20 cellular contexts compared by ENCODE assay signal in the genomic region with DNA sequence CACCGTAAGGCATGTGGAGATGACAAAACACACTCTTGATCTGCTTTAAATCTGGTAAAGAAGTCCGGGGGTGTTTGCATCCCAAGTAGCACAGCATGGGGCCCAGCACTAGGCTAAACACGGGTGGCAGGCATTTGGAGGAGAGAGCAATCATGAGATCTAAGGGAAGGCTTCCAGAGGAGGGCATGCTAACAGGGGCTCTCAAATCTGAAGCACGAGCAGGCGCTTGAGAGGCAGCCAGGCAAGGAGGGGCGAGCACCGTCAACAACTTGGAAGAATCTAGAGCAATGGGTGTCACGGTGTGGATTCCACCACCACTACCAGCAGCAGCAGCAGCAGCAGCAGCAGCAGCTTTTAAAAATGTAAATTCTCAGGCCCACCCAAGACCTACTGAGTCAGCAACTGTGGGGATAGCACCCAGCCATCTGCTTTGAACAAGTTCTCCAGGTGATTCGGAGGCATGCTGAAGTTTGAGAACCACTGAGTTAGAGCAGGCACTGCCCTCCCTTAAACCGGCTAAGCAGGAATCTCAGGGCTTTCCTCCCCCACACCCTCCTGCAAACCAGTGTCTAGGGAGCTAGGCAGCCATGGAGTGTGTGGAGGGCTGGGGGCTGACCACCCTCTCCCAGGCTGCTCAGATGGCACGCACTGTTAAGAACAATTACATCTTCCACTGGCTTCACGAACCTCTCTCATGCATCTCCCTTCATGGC.
DNase-seq lines count a peak whose midpoint lies in the region; ATAC-seq and TF ChIP-seq lines count a peak whose summit lies in the region.
"Had no signal": no experiment of that assay in that cellular context is flagged by ENCODE, and none has a peak within 500 bp of the region (broad histone marks: within the 10 kb centered on the region; RNA-seq: fewer than 3 reads in every experiment).

No MANE protein-coding gene starts in this region.

- H3K4me1 Mint-ChIP-seq in activated CD4-positive, alpha-beta T cell treated with anti-CD3 and anti-CD28 coated beads, Interleukin-2, amount 10 ng/mL, durations not matched to agents 24 days and 14 days, result peaks cover 4% of the 10 kb centered on the region

- 68 to 77% (median 73%) methylated on average over 12 of the region's 12 CpGs for WGBS in heart left ventricle, 4 donors

- peak; percentile 56 to 62 for ATAC-seq in lower lobe of right lung
- peak; percentile 64 for ATAC-seq in upper lobe of right lung
- no peak for ATAC-seq in GM19463 (IDR thresholded peaks at IDR 0.05; ENCODE audit: unreplicated experiment)
- no peak for ATAC-seq in heart left ventricle
- ATAC-seq: CD8-positive, alpha-beta T cell; GM12878; K562 had no signal

- H3K9me3 ChIP-seq in lower lobe of right lung (no peaks in the 10 kb centered on the region), upper lobe of right lung (no peaks in the 10 kb centered on the region), heart left ventricle (no peaks in the 10 kb centered on the region)

- H3K4me1 ChIP-seq in lower lobe of right lung (no peaks in the 10 kb centered on the region), upper lobe of right lung (no peaks in the 10 kb centered on the region), heart left ventricle (no peaks in the 10 kb centered on the region)

- no peaks in the 10 kb centered on the region for H3K9me3 Mint-ChIP-seq in activated CD4-positive, alpha-beta T cell treated with anti-CD3 and anti-CD28 coated beads, Interleukin-2, amount 10 ng/mL, durations not matched to agents 24 days and 14 days
- H3K9me3 Mint-ChIP-seq: CD8-positive, alpha-beta T cell had no signal

- no peak overlapping the region for H3K27ac ChIP-seq in lower lobe of right lung
- H3K27ac ChIP-seq in upper lobe of right lung, result no peak overlapping the region
- H3K27ac ChIP-seq in heart left ventricle, result no peak overlapping the region
- H3K27ac ChIP-seq: RWPE1 had no signal

- intact Hi-C loops in activated CD4-positive, alpha-beta T cell treated with anti-CD3 and anti-CD28 coated beads, Interleukin-2, amount 10 ng/mL, durations not matched to agents 24 days and 14 days (cut with micrococcal nuclease), result no loop called here
- intact Hi-C loops in lower lobe of right lung (cut with DNase I), result no loop called here
- intact Hi-C loops in upper lobe of right lung (cut with DNase I), result no loop called here
- intact Hi-C loops in heart left ventricle (cut with DNase I), result no loop called here

- H3K4me3 ChIP-seq in epithelial cell of esophagus (ENCODE audit: low read length) (no peak overlapping the region), lower lobe of right lung (no peak overlapping the region), upper lobe of right lung (no peak overlapping the region), heart left ventricle (no peak overlapping the region)
- H3K4me3 ChIP-seq: GM12878, K562 had no signal

- peak overlapping the region; percentile 20 for H3K27ac Mint-ChIP-seq in activated CD4-positive, alpha-beta T cell treated with anti-CD3 and anti-CD28 coated beads, Interleukin-2, amount 10 ng/mL, durations not matched to agents 24 days and 14 days
- H3K27ac Mint-ChIP-seq: CD8-positive, alpha-beta T cell had no signal

- H3K36me3 Mint-ChIP-seq in activated CD4-positive, alpha-beta T cell treated with anti-CD3 and anti-CD28 coated beads, Interleukin-2, amount 10 ng/mL, durations not matched to agents 24 days and 14 days (ENCODE audit: low read depth), result peaks cover 34% of the 10 kb centered on the region

- TF ChIP-seq POLR2A in heart left ventricle (IDR thresholded peaks at IDR 0.05), result no peak

- no peak for DNase-seq in activated CD4-positive, alpha-beta T cell treated with anti-CD3 and anti-CD28 coated beads, Interleukin-2, amount 10 ng/mL, durations not matched to agents 24 days and 14 days
- DNase-seq in activated CD4-positive, alpha-beta T cell treated with anti-CD3 and anti-CD28 coated beads for 4 hours, result no peak
- DNase-seq in epithelial cell of esophagus (ENCODE audit: low read depth) (peak; percentile 65), lower lobe of right lung (no peak), upper lobe of right lung (no peak), heart left ventricle (no peak)
- DNase-seq in stimulated activated CD4-positive, alpha-beta T cell treated with anti-CD3 and anti-CD28 coated beads, Interleukin-12 subunit alpha, Interleukin-12 subunit beta, amount 100 ng/mL, for 4 hours, result no peak
- DNase-seq: 8988T; CD8-positive, alpha-beta T cell; DND-41; GDM1; GOT3; NCI-H1417 treated with DMSO at 0.1 percent for 48 hours; NCI-H1930; NCI-H446; NCI-H774 had no signal

- H3K4me3 Mint-ChIP-seq in activated CD4-positive, alpha-beta T cell treated with anti-CD3 and anti-CD28 coated beads, Interleukin-2, amount 10 ng/mL, durations not matched to agents 24 days and 14 days, result no peak overlapping the region
- H3K4me3 Mint-ChIP-seq: CD8-positive, alpha-beta T cell had no signal

- no peaks in the 10 kb centered on the region for H3K27me3 Mint-ChIP-seq in activated CD4-positive, alpha-beta T cell treated with anti-CD3 and anti-CD28 coated beads, Interleukin-2, amount 10 ng/mL, durations not matched to agents 24 days and 14 days

- H3K36me3 ChIP-seq in lower lobe of right lung (peaks cover 27% of the 10 kb centered on the region), upper lobe of right lung (no peaks in the 10 kb centered on the region), heart left ventricle (peaks cover 0 to 21% (median 0%) of the 10 kb centered on the region in 9 donors)

- TF ChIP-seq CTCF in epithelial cell of esophagus (IDR thresholded peaks at IDR 0.05; ENCODE audit: insufficient read depth, low read depth, low read length, missing control alignments) (no peak), lower lobe of right lung (IDR thresholded peaks at IDR 0.05) (no peak), upper lobe of right lung (IDR thresholded peaks at IDR 0.05) (no peak), heart left ventricle (IDR thresholded peaks at IDR 0.05) (no peak)

- H3K27me3 ChIP-seq in lower lobe of right lung (ENCODE audit: low read depth) (no peaks in the 10 kb centered on the region), upper lobe of right lung (no peaks in the 10 kb centered on the region), heart left ventricle (peaks cover 0 to 3% (median 0%) of the 10 kb centered on the region in 9 donors)

Comparison
In these comparisons a context has a peak if more than half of its experiments do, and no peak if none do; other contexts are left out.
1. ATAC-seq: peak in lower lobe of right lung (2 of 2) and upper lobe of right lung (single experiment); none in GM19463 (single experiment) and heart left ventricle (0 of 4).